ENCODE assay signal across 8 cellular contexts in the genomic region with DNA sequence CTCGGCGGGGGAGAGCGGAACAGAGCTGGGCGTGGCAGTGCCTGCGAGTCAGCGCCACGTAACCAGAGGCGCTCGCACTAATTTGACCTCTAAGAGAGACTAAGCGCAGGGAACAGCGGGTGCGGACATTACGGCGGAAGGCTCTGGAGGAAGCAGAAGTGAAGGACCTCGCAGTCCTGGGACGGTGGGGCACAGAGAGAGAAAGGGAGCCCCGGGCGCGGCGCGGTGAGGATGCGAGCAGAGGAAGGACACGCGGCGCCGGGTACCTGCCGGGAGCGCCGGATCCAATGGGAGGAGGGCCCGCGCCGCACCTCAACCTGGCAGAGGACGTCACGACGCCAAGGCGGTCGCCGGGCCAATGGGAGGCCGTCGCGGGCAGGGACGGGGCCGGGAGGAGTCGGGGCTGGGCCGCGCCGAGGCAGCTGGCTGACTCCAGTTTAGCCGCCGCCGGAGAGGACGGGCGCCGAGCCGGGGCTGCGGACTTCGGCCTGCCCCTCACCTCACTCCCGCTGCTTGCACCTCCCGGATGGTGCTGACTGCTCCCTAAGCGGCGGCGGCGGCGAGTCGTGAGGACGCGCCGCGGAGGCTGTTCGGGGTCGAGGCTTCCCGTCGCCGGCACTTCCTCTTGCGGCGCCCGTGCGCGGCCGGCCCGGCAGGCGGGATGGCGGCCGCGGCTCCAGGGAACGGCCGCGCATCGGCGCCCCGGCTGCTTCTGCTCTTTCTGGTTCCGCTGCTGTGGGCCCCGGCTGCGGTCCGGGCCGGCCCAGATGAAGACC. TPM values are rescaled to one million over a fixed set of nuclear protein-coding genes. Genes with fewer than 3 reads are reported as not detected.
DNase-seq lines count a peak whose midpoint lies in the region; ATAC-seq and TF ChIP-seq lines count a peak whose summit lies in the region.

A gene with protein sequence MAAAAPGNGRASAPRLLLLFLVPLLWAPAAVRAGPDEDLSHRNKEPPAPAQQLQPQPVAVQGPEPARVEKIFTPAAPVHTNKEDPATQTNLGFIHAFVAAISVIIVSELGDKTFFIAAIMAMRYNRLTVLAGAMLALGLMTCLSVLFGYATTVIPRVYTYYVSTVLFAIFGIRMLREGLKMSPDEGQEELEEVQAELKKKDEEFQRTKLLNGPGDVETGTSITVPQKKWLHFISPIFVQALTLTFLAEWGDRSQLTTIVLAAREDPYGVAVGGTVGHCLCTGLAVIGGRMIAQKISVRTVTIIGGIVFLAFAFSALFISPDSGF (plus strand): TSS at position 429 of the 776 bp plus-strand sequence. CDS start 233 bp downstream, at position 662.

- H3K9me3 Mint-ChIP-seq in activated naive CD4-positive, alpha-beta T cell treated with anti-CD3 and anti-CD28 coated beads, Interleukin-2, amount 50 U/mL, for 24 hours = no peaks in the 10 kb centered on the region

- POLR2A ChIA-PET in GM10248 (lab: Yijun Ruan, JAX) = interaction anchor here (0.6 kb wide), 3 partner anchors 25 to 36 kb away, joined by 3 to 5 read pairs (median 4); no protein-coding TSS in a partner anchor

- peak within 1 kb of the TSS; percentile 97 for H3K4me3 Mint-ChIP-seq in activated naive CD4-positive, alpha-beta T cell treated with anti-CD3 and anti-CD28 coated beads, Interleukin-2, amount 50 U/mL, for 24 hours

- CTCF ChIA-PET in GM10248 (lab: Yijun Ruan, JAX) = interaction anchor here (1.1 to 3.6 kb wide), 9 partner anchors 9 to 1440 kb away, joined by 3 to 28 read pairs (median 4); a partner anchor contains a TSS

- peak within 1 kb of the TSS; percentile 86 for H3K27ac ChIP-seq in temporal lobe (ENCODE audit: low read depth, low read length)

- peak; percentile 95 for DNase-seq in GM10248 (ENCODE audit: extremely low spot score)
- peak; percentile 80 for DNase-seq in NCI-H1092 (lab: John Stamatoyannopoulos, UW)
- peak; percentile 85 for DNase-seq in globus pallidus (ENCODE audit: low spot score)
- peak; percentile 65 for DNase-seq in omental fat pad (ENCODE audit: low spot score)

- TF ChIP-seq CTCF in GM10248 (IDR thresholded peaks at IDR 0.05; ENCODE audit: control extremely low read depth, extremely low read depth, low read depth, missing control alignments) (no peak), omental fat pad (IDR thresholded peaks at IDR 0.05) (no peak)

- no peaks in the 10 kb centered on the region for H3K27me3 Mint-ChIP-seq in activated naive CD4-positive, alpha-beta T cell treated with anti-CD3 and anti-CD28 coated beads, Interleukin-2, amount 50 U/mL, for 24 hours

- ATAC-seq in HG02610 (IDR thresholded peaks at IDR 0.05; ENCODE audit: unreplicated experiment) (peak; percentile 95), SK-N-SH treated with all-trans-retinoic acid at 6 μM for 48 hours (peak; percentile 96), omental fat pad (ENCODE audit: low FRiP score) (peak; percentile 97)

- peaks cover 45% of the 10 kb centered on the region for H3K4me1 Mint-ChIP-seq in activated naive CD4-positive, alpha-beta T cell treated with anti-CD3 and anti-CD28 coated beads, Interleukin-2, amount 50 U/mL, for 24 hours

- peaks cover 10% of the 10 kb centered on the region for H3K36me3 Mint-ChIP-seq in activated naive CD4-positive, alpha-beta T cell treated with anti-CD3 and anti-CD28 coated beads, Interleukin-2, amount 50 U/mL, for 24 hours

- H3K27ac Mint-ChIP-seq in activated naive CD4-positive, alpha-beta T cell treated with anti-CD3 and anti-CD28 coated beads, Interleukin-2, amount 50 U/mL, for 24 hours = peak within 1 kb of the TSS; percentile 97

TF ChIP-seq in SK-N-SH treated with all-trans-retinoic acid at 6 μM for 48 hours, 23 proteins besides CTCF, POLR2A, EP300 and RAD21:
- no peak for TF ChIP-seq TOX (CRISPR knock-in tag; IDR thresholded peaks at IDR 0.05; ENCODE audit: borderline replicate concordance)
- TF ChIP-seq RARB (CRISPR knock-in tag; IDR thresholded peaks at IDR 0.05) = no peak
- no peak for TF ChIP-seq ZFP3 (CRISPR knock-in tag; IDR thresholded peaks at IDR 0.05)
- no peak for TF ChIP-seq ZNF8 (CRISPR knock-in tag; IDR thresholded peaks at IDR 0.05)
- TF ChIP-seq SNAI2 (CRISPR knock-in tag; IDR thresholded peaks at IDR 0.05) = no peak
- no peak for TF ChIP-seq ZFP30 (CRISPR knock-in tag; IDR thresholded peaks at IDR 0.05)
- TF ChIP-seq ESRRG (CRISPR knock-in tag; IDR thresholded peaks at IDR 0.05) = no peak
- TF ChIP-seq, protein P1, sequence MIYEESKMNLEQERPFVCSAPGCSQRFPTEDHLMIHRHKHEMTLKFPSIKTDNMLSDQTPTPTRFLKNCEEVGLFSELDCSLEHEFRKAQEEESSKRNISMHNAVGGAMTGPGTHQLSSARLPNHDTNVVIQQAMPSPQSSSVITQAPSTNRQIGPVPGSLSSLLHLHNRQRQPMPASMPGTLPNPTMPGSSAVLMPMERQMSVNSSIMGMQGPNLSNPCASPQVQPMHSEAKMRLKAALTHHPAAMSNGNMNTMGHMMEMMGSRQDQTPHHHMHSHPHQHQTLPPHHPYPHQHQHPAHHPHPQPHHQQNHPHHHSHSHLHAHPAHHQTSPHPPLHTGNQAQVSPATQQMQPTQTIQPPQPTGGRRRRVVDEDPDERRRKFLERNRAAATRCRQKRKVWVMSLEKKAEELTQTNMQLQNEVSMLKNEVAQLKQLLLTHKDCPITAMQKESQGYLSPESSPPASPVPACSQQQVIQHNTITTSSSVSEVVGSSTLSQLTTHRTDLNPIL (CRISPR knock-in tag; IDR thresholded peaks at IDR 0.05; ENCODE audit: low read depth) = no peak

RNA-seq across cellular contexts. Expression of the gene that starts here (rescaled TPM):
- total RNA-seq in omental fat pad (100 to 1,000 TPM; 188 to 357 (median 243) TPM), temporal lobe (59.7 TPM)

Comparison
In these comparisons a context has a peak if more than half of its experiments do, and no peak if none do; other contexts are left out.
1. Peak in every context shown above with its lines: DNase-seq, ATAC-seq and H3K27ac ChIP-seq.